ENCODE assay signal across 1 cellular context in the genomic region with DNA sequence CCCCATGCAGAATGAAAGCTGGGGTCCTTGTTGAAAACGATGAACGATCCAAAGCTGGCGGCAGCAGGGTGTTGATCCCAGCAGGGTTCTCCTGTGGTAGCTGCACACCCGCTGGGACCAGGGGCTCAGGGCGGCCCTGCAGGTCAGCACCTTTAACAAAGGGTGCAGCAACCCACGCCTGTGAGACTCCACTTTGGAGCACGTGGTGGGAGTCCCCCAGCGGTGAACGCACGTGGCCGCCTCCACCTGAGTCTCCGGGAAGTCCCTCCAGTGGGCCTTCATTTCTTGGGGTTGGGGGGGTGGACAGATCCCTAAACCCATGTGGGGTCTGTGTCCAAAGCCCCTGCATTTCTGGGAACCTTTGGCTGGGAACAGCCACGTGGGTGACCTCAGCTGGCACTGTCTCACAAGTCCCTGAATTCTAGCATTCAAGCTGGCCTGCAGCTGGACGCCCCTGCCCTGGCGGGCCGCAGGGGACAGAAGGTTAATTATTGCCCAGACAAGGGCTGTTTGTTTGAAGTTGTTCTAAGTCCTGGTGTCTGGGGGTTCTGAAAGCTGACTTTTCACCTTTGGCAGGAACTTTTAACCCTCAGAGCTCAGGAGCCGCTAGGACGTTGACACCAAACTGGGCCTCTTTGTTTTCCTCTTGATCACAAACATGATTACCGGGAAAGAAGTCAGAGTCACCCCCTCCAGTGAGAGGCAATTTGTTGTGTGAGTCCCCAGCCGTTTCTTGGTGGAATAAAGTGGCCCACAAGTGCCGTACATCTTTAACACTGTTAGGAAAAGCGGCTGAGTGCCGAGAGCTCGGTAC.
TF ChIP-seq lines count a peak whose summit lies in the region.

No MANE protein-coding gene starts in this region.

TF ChIP-seq in HepG2, 621 proteins besides CTCF, POLR2A, EP300 and RAD21 (continued from another document and continues in another):
- TF ChIP-seq ZNF737 (CRISPR knock-in tag; IDR thresholded peaks at IDR 0.05; ENCODE audit: borderline replicate concordance) (0 out of 2 replicates have a peak, but pooled peaks have one; percentile 9), ZNF205 (CRISPR knock-in tag; IDR thresholded peaks at IDR 0.05) (no peak), ZNF343 (CRISPR knock-in tag; IDR thresholded peaks at IDR 0.05) (peak; percentile 79; the same call in 1 of the 2 replicates), EED (CRISPR knock-in tag; IDR thresholded peaks at IDR 0.05) (peak; percentile 15; the same call in 1 of the 2 replicates), MAFK (conservative IDR thresholded peaks at IDR 0.05 in 1 of 2, IDR thresholded peaks at IDR 0.05 in 1 of 2; ENCODE audit: low read length in 2 of 2) (no peak), ZNF501 (CRISPR knock-in tag; IDR thresholded peaks at IDR 0.05) (peak; percentile 76), TCF7L2 (IDR thresholded peaks at IDR 0.05; ENCODE audit: low read depth, low read length) (no peak), FOSL1 (CRISPR knock-in tag; IDR thresholded peaks at IDR 0.05; ENCODE audit: borderline replicate concordance) (0 out of 2 replicates have a peak, but pooled peaks have one; percentile 7), MAFF (IDR thresholded peaks at IDR 0.05; ENCODE audit: low read depth, low read length) (peak; percentile 33; the same call in 1 of the 2 replicates), KAT2B (IDR thresholded peaks at IDR 0.05; ENCODE audit: borderline replicate concordance, low read depth, low read length) (no peak), ZNF83 (CRISPR knock-in tag; IDR thresholded peaks at IDR 0.05; ENCODE audit: borderline replicate concordance) (peak; percentile 34; the same call in 1 of the 2 replicates), ZC3H13 (CRISPR knock-in tag; IDR thresholded peaks at IDR 0.05) (peak; percentile 81), MXI1 (IDR thresholded peaks at IDR 0.05; ENCODE audit: borderline replicate concordance, low read depth, low read length) (peak; percentile 93; the same call in 2 of the 3 replicates), AGO1 (IDR thresholded peaks at IDR 0.05; ENCODE audit: low read depth, low read length, poor library complexity, severe bottlenecking) (no peak), GZF1 (CRISPR knock-in tag; IDR thresholded peaks at IDR 0.05) (no peak), EZH2 (conservative IDR thresholded peaks at IDR 0.05; ENCODE audit: low read depth, low read length) (no peak), ZNF652 (CRISPR knock-in tag; IDR thresholded peaks at IDR 0.05; ENCODE audit: borderline replicate concordance, low read depth) (peak; percentile 97), HIVEP1 (CRISPR knock-in tag; IDR thresholded peaks at IDR 0.05) (peak; percentile 96), ZFX (CRISPR knock-in tag; IDR thresholded peaks at IDR 0.05; ENCODE audit: low read depth) (peak; percentile 79), FOXA1 (IDR thresholded peaks at IDR 0.05) (no peak), FOXA1 (CRISPR knock-in tag; IDR thresholded peaks at IDR 0.05) (peak; percentile 75), ZBTB42 (CRISPR knock-in tag; IDR thresholded peaks at IDR 0.05) (peak; percentile 93), ZFP41 (CRISPR knock-in tag; IDR thresholded peaks at IDR 0.05; ENCODE audit: borderline replicate concordance) (peak; percentile 75; the same call in 1 of the 2 replicates), ZNF547 (CRISPR knock-in tag; IDR thresholded peaks at IDR 0.05) (peak; percentile 87), ZNF367 (CRISPR knock-in tag; IDR thresholded peaks at IDR 0.05; ENCODE audit: borderline replicate concordance) (0 out of 2 replicates have a peak, but pooled peaks have one; percentile 43), HNRNPL (IDR thresholded peaks at IDR 0.05; ENCODE audit: low read depth, low read length) (peak; percentile 76)
- TF ChIP-seq, protein P1, sequence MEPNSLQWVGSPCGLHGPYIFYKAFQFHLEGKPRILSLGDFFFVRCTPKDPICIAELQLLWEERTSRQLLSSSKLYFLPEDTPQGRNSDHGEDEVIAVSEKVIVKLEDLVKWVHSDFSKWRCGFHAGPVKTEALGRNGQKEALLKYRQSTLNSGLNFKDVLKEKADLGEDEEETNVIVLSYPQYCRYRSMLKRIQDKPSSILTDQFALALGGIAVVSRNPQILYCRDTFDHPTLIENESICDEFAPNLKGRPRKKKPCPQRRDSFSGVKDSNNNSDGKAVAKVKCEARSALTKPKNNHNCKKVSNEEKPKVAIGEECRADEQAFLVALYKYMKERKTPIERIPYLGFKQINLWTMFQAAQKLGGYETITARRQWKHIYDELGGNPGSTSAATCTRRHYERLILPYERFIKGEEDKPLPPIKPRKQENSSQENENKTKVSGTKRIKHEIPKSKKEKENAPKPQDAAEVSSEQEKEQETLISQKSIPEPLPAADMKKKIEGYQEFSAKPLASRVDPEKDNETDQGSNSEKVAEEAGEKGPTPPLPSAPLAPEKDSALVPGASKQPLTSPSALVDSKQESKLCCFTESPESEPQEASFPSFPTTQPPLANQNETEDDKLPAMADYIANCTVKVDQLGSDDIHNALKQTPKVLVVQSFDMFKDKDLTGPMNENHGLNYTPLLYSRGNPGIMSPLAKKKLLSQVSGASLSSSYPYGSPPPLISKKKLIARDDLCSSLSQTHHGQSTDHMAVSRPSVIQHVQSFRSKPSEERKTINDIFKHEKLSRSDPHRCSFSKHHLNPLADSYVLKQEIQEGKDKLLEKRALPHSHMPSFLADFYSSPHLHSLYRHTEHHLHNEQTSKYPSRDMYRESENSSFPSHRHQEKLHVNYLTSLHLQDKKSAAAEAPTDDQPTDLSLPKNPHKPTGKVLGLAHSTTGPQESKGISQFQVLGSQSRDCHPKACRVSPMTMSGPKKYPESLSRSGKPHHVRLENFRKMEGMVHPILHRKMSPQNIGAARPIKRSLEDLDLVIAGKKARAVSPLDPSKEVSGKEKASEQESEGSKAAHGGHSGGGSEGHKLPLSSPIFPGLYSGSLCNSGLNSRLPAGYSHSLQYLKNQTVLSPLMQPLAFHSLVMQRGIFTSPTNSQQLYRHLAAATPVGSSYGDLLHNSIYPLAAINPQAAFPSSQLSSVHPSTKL (CRISPR knock-in tag; IDR thresholded peaks at IDR 0.05) = peak; percentile 86
- TF ChIP-seq, protein P2, sequence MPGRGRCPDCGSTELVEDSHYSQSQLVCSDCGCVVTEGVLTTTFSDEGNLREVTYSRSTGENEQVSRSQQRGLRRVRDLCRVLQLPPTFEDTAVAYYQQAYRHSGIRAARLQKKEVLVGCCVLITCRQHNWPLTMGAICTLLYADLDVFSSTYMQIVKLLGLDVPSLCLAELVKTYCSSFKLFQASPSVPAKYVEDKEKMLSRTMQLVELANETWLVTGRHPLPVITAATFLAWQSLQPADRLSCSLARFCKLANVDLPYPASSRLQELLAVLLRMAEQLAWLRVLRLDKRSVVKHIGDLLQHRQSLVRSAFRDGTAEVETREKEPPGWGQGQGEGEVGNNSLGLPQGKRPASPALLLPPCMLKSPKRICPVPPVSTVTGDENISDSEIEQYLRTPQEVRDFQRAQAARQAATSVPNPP (CRISPR knock-in tag; IDR thresholded peaks at IDR 0.05) = peak; percentile 84; the same call in 1 of the 2 replicates
- TF ChIP-seq, protein P3, sequence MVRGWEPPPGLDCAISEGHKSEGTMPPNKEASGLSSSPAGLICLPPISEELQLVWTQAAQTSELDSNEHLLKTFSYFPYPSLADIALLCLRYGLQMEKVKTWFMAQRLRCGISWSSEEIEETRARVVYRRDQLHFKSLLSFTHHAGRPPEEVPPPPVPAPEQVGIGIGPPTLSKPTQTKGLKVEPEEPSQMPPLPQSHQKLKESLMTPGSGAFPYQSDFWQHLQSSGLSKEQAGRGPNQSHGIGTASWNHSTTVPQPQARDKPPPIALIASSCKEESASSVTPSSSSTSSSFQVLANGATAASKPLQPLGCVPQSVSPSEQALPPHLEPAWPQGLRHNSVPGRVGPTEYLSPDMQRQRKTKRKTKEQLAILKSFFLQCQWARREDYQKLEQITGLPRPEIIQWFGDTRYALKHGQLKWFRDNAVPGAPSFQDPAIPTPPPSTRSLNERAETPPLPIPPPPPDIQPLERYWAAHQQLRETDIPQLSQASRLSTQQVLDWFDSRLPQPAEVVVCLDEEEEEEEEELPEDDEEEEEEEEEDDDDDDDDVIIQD (CRISPR knock-in tag; IDR thresholded peaks at IDR 0.05; ENCODE audit: low read depth) = peak; percentile 60; the same call in 1 of the 2 replicates
- TF ChIP-seq, protein P4, sequence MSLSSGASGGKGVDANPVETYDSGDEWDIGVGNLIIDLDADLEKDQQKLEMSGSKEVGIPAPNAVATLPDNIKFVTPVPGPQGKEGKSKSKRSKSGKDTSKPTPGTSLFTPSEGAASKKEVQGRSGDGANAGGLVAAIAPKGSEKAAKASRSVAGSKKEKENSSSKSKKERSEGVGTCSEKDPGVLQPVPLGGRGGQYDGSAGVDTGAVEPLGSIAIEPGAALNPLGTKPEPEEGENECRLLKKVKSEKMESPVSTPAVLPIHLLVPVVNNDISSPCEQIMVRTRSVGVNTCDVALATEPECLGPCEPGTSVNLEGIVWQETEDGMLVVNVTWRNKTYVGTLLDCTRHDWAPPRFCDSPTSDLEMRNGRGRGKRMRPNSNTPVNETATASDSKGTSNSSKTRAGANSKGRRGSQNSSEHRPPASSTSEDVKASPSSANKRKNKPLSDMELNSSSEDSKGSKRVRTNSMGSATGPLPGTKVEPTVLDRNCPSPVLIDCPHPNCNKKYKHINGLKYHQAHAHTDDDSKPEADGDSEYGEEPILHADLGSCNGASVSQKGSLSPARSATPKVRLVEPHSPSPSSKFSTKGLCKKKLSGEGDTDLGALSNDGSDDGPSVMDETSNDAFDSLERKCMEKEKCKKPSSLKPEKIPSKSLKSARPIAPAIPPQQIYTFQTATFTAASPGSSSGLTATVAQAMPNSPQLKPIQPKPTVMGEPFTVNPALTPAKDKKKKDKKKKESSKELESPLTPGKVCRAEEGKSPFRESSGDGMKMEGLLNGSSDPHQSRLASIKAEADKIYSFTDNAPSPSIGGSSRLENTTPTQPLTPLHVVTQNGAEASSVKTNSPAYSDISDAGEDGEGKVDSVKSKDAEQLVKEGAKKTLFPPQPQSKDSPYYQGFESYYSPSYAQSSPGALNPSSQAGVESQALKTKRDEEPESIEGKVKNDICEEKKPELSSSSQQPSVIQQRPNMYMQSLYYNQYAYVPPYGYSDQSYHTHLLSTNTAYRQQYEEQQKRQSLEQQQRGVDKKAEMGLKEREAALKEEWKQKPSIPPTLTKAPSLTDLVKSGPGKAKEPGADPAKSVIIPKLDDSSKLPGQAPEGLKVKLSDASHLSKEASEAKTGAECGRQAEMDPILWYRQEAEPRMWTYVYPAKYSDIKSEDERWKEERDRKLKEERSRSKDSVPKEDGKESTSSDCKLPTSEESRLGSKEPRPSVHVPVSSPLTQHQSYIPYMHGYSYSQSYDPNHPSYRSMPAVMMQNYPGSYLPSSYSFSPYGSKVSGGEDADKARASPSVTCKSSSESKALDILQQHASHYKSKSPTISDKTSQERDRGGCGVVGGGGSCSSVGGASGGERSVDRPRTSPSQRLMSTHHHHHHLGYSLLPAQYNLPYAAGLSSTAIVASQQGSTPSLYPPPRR (CRISPR knock-in tag; IDR thresholded peaks at IDR 0.05; ENCODE audit: borderline replicate concordance) = peak; percentile 96
- TF ChIP-seq, protein P5, sequence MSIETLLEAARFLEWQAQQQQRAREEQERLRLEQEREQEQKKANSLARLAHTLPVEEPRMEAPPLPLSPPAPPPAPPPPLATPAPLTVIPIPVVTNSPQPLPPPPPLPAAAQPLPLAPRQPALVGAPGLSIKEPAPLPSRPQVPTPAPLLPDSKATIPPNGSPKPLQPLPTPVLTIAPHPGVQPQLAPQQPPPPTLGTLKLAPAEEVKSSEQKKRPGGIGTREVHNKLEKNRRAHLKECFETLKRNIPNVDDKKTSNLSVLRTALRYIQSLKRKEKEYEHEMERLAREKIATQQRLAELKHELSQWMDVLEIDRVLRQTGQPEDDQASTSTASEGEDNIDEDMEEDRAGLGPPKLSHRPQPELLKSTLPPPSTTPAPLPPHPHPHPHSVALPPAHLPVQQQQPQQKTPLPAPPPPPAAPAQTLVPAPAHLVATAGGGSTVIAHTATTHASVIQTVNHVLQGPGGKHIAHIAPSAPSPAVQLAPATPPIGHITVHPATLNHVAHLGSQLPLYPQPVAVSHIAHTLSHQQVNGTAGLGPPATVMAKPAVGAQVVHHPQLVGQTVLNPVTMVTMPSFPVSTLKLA (IDR thresholded peaks at IDR 0.05) = peak; percentile 97
- TF ChIP-seq, protein P6, sequence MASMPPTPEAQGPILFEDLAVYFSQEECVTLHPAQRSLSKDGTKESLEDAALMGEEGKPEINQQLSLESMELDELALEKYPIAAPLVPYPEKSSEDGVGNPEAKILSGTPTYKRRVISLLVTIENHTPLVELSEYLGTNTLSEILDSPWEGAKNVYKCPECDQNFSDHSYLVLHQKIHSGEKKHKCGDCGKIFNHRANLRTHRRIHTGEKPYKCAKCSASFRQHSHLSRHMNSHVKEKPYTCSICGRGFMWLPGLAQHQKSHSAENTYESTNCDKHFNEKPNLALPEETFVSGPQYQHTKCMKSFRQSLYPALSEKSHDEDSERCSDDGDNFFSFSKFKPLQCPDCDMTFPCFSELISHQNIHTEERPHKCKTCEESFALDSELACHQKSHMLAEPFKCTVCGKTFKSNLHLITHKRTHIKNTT (CRISPR knock-in tag; IDR thresholded peaks at IDR 0.05) = no peak
- TF ChIP-seq, protein P7, sequence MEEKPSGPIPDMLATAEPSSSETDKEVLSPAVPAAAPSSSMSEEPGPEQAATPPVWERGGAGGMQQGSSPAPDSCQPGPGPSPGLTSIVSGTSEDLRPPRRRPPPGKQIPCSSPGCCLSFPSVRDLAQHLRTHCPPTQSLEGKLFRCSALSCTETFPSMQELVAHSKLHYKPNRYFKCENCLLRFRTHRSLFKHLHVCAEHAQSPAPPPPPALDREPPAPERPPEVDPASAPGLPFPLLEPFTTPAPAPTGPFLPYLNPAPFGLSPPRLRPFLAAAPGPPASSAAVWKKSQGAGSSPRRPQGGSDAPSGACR (CRISPR knock-in tag; IDR thresholded peaks at IDR 0.05) = peak; percentile 86
- TF ChIP-seq, protein P8, sequence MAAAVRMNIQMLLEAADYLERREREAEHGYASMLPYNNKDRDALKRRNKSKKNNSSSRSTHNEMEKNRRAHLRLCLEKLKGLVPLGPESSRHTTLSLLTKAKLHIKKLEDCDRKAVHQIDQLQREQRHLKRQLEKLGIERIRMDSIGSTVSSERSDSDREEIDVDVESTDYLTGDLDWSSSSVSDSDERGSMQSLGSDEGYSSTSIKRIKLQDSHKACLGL (CRISPR knock-in tag; IDR thresholded peaks at IDR 0.05) = peak; percentile 86; the same call in 1 of the 2 replicates
- TF ChIP-seq, protein P9, sequence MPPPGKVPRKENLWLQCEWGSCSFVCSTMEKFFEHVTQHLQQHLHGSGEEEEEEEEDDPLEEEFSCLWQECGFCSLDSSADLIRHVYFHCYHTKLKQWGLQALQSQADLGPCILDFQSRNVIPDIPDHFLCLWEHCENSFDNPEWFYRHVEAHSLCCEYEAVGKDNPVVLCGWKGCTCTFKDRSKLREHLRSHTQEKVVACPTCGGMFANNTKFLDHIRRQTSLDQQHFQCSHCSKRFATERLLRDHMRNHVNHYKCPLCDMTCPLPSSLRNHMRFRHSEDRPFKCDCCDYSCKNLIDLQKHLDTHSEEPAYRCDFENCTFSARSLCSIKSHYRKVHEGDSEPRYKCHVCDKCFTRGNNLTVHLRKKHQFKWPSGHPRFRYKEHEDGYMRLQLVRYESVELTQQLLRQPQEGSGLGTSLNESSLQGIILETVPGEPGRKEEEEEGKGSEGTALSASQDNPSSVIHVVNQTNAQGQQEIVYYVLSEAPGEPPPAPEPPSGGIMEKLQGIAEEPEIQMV (CRISPR knock-in tag; IDR thresholded peaks at IDR 0.05; ENCODE audit: low read depth) = peak; percentile 77; the same call in 1 of the 2 replicates
- TF ChIP-seq, protein P10, sequence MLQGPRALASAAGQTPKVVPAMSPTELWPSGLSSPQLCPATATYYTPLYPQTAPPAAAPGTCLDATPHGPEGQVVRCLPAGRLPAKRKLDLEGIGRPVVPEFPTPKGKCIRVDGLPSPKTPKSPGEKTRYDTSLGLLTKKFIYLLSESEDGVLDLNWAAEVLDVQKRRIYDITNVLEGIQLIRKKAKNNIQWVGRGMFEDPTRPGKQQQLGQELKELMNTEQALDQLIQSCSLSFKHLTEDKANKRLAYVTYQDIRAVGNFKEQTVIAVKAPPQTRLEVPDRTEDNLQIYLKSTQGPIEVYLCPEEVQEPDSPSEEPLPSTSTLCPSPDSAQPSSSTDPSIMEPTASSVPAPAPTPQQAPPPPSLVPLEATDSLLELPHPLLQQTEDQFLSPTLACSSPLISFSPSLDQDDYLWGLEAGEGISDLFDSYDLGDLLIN (CRISPR knock-in tag; IDR thresholded peaks at IDR 0.05; ENCODE audit: borderline replicate concordance) = no peak
